Comparison of ENCODE assay signal across 36 cellular contexts in the genomic region with DNA sequence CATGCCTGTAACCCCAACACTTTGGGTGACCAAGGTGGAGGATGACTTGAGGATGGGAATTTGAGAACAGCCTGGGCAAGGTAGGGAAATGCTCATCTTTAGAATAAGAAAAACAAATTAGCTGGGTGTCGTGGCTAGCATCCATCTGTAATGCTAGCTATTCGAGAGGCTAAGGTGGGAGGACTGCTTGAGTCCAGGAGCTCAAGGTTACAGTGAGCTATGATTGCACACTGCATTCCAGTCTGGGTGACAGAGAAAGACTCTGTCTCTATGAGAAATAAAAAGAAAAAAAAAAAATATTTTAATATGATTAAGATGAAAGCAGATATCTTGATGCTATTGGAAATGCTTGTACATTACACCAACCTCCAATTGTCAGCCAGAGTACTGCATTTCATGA. TPM values are rescaled to one million over a fixed set of nuclear protein-coding genes. Genes with fewer than 3 reads are reported as not detected.
DNase-seq lines count a peak whose midpoint lies in the region; ATAC-seq, FAIRE-seq and TF ChIP-seq lines count a peak whose summit lies in the region.
"Had no signal": no experiment of that assay in that cellular context is flagged by ENCODE, and none has a peak within 500 bp of the region (broad histone marks: within the 10 kb centered on the region; RNA-seq: fewer than 3 reads in every experiment).

No MANE protein-coding gene starts in this region.

- H4K12ac ChIP-seq in trophoblast cell (ENCODE audit: low read depth, low read length) = no peak overlapping the region

- H3F3A ChIP-seq in PC-9 (ENCODE audit: insufficient read depth, low read depth) = peaks cover 25% of the 10 kb centered on the region

- DNase-seq in HepG2 (ENCODE audit: low spot score) (peak; percentile 29), right lobe of liver (no peak), PC-9 (peak in 1 of 2 experiments; percentile 25), mesothelial cell of epicardium (ENCODE audit: low spot score in 2 of 2, unreplicated experiment in 2 of 2) (no peak), trophoblast cell (no peak), COR-L47 (lab: John Stamatoyannopoulos, UW) (no peak)
- no peak for DNase-seq in naive thymus-derived CD8-positive, alpha-beta T cell
- DNase-seq in activated CD4-positive, alpha-beta T cell treated with anti-CD3 and anti-CD28 coated beads for 1 hour = no peak
- DNase-seq: 8988T; ACHN; AML-193; BE2C; C1 segment of cervical spinal cord; Caco-2; Calu3; CD4-positive, alpha-beta memory T cell; CD4-positive, alpha-beta T cell; CD4-positive, CD25-positive, alpha-beta regulatory T cell; CD8-positive, alpha-beta memory T cell; CD8-positive, alpha-beta T cell; DMS 273 treated with DMSO at 0.1 percent for 48 hours; DMS153; DMS53; DMS79; DMS79 treated with DMSO at 0.1 percent for 48 hours; DND-41; EL had no signal

- H3K27ac Mint-ChIP-seq in mesothelial cell of epicardium = peak overlapping the region; percentile 72
- H3K27ac Mint-ChIP-seq in naive thymus-derived CD8-positive, alpha-beta T cell = no peak overlapping the region
- H3K27ac Mint-ChIP-seq: B cell; CD14-positive monocyte; CD4-positive, alpha-beta memory T cell; CD4-positive, alpha-beta T cell; CD4-positive, CD25-positive, alpha-beta regulatory T cell; CD8-positive, alpha-beta T cell had no signal

- H4K20me1 ChIP-seq in HepG2 (ENCODE audit: insufficient read depth, low read length) = no peaks in the 10 kb centered on the region
- no peaks in the 10 kb centered on the region for H4K20me1 ChIP-seq in PC-9 (ENCODE audit: insufficient read depth)
- H4K20me1 ChIP-seq: BLaER1; BLaER1 treated with 17β-estradiol and CSF1 and Interleukin-3, amounts not matched to agents 10 nM and 100 nM had no signal

- peak overlapping the region; percentile 40 for H3K14ac ChIP-seq in trophoblast cell (ENCODE audit: low read length)

- no peak overlapping the region for H3K4me3 Mint-ChIP-seq in mesothelial cell of epicardium
- no peak overlapping the region for H3K4me3 Mint-ChIP-seq in naive thymus-derived CD8-positive, alpha-beta T cell
- H3K4me3 Mint-ChIP-seq: B cell; CD14-positive monocyte; CD4-positive, alpha-beta memory T cell; CD4-positive, alpha-beta T cell; CD4-positive, CD25-positive, alpha-beta regulatory T cell; CD8-positive, alpha-beta memory T cell; CD8-positive, alpha-beta T cell had no signal

- no peak overlapping the region for H4K8ac ChIP-seq in trophoblast cell (ENCODE audit: low read depth, low read length)

- CTCF ChIA-PET in HepG2 (lab: Yijun Ruan, JAX; ENCODE audit: low intra/inter-chr PET ratio, low total read pairs) (no interaction called here), PC-9 (lab: Charles Lee) (interaction anchor here (0.6 kb wide), 1 partner anchor 26 kb away, joined by 3 read pairs; no protein-coding TSS in a partner anchor)

- H3K4me1 ChIP-seq in HepG2 (ENCODE audit: insufficient read depth, low read length) (peaks cover 7% of the 10 kb centered on the region; the same call in 1 of the 2 replicates), right lobe of liver (no peaks in the 10 kb centered on the region), PC-9 (replicated peaks; ENCODE audit: insufficient read depth) (peaks cover 31% of the 10 kb centered on the region), trophoblast cell (ENCODE audit: control insufficient read depth in 1 of 2, insufficient read depth in 2 of 2, low read length in 2 of 2) (peaks cover 0 to 6% of the 10 kb centered on the region in 2 experiments)
- H3K4me1 ChIP-seq: A549; BE2C; BLaER1; BLaER1 treated with 17β-estradiol and CSF1 and Interleukin-3, amounts not matched to agents 10 nM and 100 nM had no signal

- H3K79me2 ChIP-seq in HepG2 (ENCODE audit: insufficient read depth, low read length) = no peaks in the 10 kb centered on the region
- no peaks in the 10 kb centered on the region for H3K79me2 ChIP-seq in PC-9 (ENCODE audit: low read depth)
- no peaks in the 10 kb centered on the region for H3K79me2 ChIP-seq in trophoblast cell (ENCODE audit: control insufficient read depth, insufficient read depth, low read length, poor library complexity)

- H3K4me3 ChIP-seq in HepG2 (replicated peaks in 1 of 3; ENCODE audit: insufficient read depth in 1 of 3, low read depth in 2 of 3, low read length in 3 of 3) (no peak overlapping the region), right lobe of liver (no peak overlapping the region), PC-9 (no peak overlapping the region), trophoblast cell (ENCODE audit: low read depth, low read length) (no peak overlapping the region)
- H3K4me3 ChIP-seq: A549; BLaER1; BLaER1 treated with 17β-estradiol and CSF1 and Interleukin-3, amounts not matched to agents 10 nM and 100 nM had no signal

- TF ChIP-seq CTCF in HepG2 (CRISPR knock-in tag; IDR thresholded peaks at IDR 0.05) = no peak
- TF ChIP-seq CTCF in right lobe of liver (IDR thresholded peaks at IDR 0.05) = no peak
- no peak for TF ChIP-seq CTCF in PC-9 (conservative IDR thresholded peaks at IDR 0.05)
- TF ChIP-seq CTCF in mesothelial cell of epicardium (IDR thresholded peaks at IDR 0.05; ENCODE audit: unreplicated experiment) = no peak

- no peaks in the 10 kb centered on the region for H3K27me3 Mint-ChIP-seq in mesothelial cell of epicardium (ENCODE audit: low read depth)
- H3K27me3 Mint-ChIP-seq in naive thymus-derived CD8-positive, alpha-beta T cell = peaks cover 0 to 23% (median 13%) of the 10 kb centered on the region in 5 donors

- in situ Hi-C loops in HepG2 (cut with HindIII; ENCODE audit: extremely low pct_ligation_motif_present, low pct_unique_long_range_greater_than_20kb) = no loop called here

- H3K79me1 ChIP-seq in trophoblast cell (ENCODE audit: low read length) = peaks cover 12% of the 10 kb centered on the region

- H3K23ac ChIP-seq in trophoblast cell (ENCODE audit: low read length) = no peak overlapping the region

- H2AFZ ChIP-seq in HepG2 (ENCODE audit: low read length) (no peak overlapping the region), PC-9 (no peak overlapping the region), trophoblast cell (ENCODE audit: insufficient read depth, low read length, poor library complexity) (no peak overlapping the region)

- peaks cover 60% of the 10 kb centered on the region for H3K4me1 Mint-ChIP-seq in mesothelial cell of epicardium
- peaks cover 0 to 8% (median 5%) of the 10 kb centered on the region in 4 donors for H3K4me1 Mint-ChIP-seq in naive thymus-derived CD8-positive, alpha-beta T cell
- H3K4me1 Mint-ChIP-seq: B cell; CD14-positive monocyte; CD4-positive, CD25-positive, alpha-beta regulatory T cell; CD8-positive, alpha-beta memory T cell had no signal

- ATAC-seq in HepG2 (peak; percentile 77), right lobe of liver (no peak)
- ATAC-seq in naive thymus-derived CD8-positive, alpha-beta T cell = no peak
- ATAC-seq: A549; CD8-positive, alpha-beta T cell had no signal

- H3K9me3 ChIP-seq in HepG2 (ENCODE audit: low read length) (no peaks in the 10 kb centered on the region), right lobe of liver (no peaks in the 10 kb centered on the region), PC-9 (ENCODE audit: insufficient read depth, low read depth) (peaks cover 4% of the 10 kb centered on the region; the same call in 1 of the 2 replicates), trophoblast cell (ENCODE audit: insufficient read depth, low read depth, low read length) (no peaks in the 10 kb centered on the region)
- H3K9me3 ChIP-seq: A549, BE2C, BLaER1, Caco-2 had no signal

- no peak for TF ChIP-seq RAD21 in HepG2 (CRISPR knock-in tag; IDR thresholded peaks at IDR 0.05)

- TF ChIP-seq EP300 in HepG2 (IDR thresholded peaks at IDR 0.05; ENCODE audit: low read depth in 2 of 2, low read length in 2 of 2) (no peak), HepG2 (CRISPR knock-in tag; IDR thresholded peaks at IDR 0.05; ENCODE audit: borderline replicate concordance) (no peak)

- H2BK5ac ChIP-seq in trophoblast cell (ENCODE audit: low read depth, low read length, poor library complexity) = peak overlapping the region; percentile 33

- peak overlapping the region; percentile 82 for H2AK5ac ChIP-seq in trophoblast cell (ENCODE audit: low read length)

- no peak overlapping the region for H3K18ac ChIP-seq in trophoblast cell (ENCODE audit: low read length)

- no peaks in the 10 kb centered on the region for H3K36me3 ChIP-seq in HepG2 (replicated peaks in 1 of 2; ENCODE audit: control insufficient read depth in 1 of 2, insufficient read depth in 2 of 2, low read length in 2 of 2)
- H3K36me3 ChIP-seq in right lobe of liver = no peaks in the 10 kb centered on the region
- no peaks in the 10 kb centered on the region for H3K36me3 ChIP-seq in PC-9 (ENCODE audit: low read depth)
- no peaks in the 10 kb centered on the region for H3K36me3 ChIP-seq in trophoblast cell (ENCODE audit: control insufficient read depth in 1 of 2, insufficient read depth in 2 of 2, low read length in 2 of 2)
- H3K36me3 ChIP-seq: BE2C; BLaER1; BLaER1 treated with 17β-estradiol and CSF1 and Interleukin-3, amounts not matched to agents 10 nM and 100 nM had no signal

- H3K4me2 ChIP-seq in HepG2 (ENCODE audit: low read depth, low read length) (no peak overlapping the region), PC-9 (no peak overlapping the region), trophoblast cell (ENCODE audit: low read length) (no peak overlapping the region)
- H3K4me2 ChIP-seq: A549; BLaER1; BLaER1 treated with 17β-estradiol and CSF1 and Interleukin-3, amounts not matched to agents 10 nM and 100 nM had no signal

- H3K9ac ChIP-seq in HepG2 (ENCODE audit: insufficient read depth, low read depth, low read length) = no peak overlapping the region
- H3K9ac ChIP-seq in trophoblast cell (ENCODE audit: low read length) = no peak overlapping the region
- H3K9ac ChIP-seq: BLaER1; BLaER1 treated with 17β-estradiol and CSF1 and Interleukin-3, amounts not matched to agents 10 nM and 100 nM had no signal

- no peak overlapping the region for H3K27ac ChIP-seq in HepG2 (ENCODE audit: extremely low read length, insufficient read depth, low read length)
- no peak overlapping the region for H3K27ac ChIP-seq in right lobe of liver
- peak overlapping the region; percentile 95 for H3K27ac ChIP-seq in PC-9
- H3K27ac ChIP-seq in trophoblast cell (ENCODE audit: low read depth, low read length) = no peak overlapping the region
- H3K27ac ChIP-seq: 22Rv1; A549; BLaER1; BLaER1 treated with 17β-estradiol and CSF1 and Interleukin-3, amounts not matched to agents 10 nM and 100 nM; C4-2B had no signal

- no peak for FAIRE-seq in HepG2 (lab: Jason Lieb, UNC)
- FAIRE-seq: A204.1, A549, D721Med had no signal

- no peaks in the 10 kb centered on the region for H3K36me3 Mint-ChIP-seq in mesothelial cell of epicardium
- H3K36me3 Mint-ChIP-seq in naive thymus-derived CD8-positive, alpha-beta T cell = no peaks in the 10 kb centered on the region
- H3K36me3 Mint-ChIP-seq: CD14-positive monocyte; CD4-positive, alpha-beta memory T cell; CD4-positive, CD25-positive, alpha-beta regulatory T cell; CD8-positive, alpha-beta T cell had no signal

- no peaks in the 10 kb centered on the region for H3K27me3 ChIP-seq in HepG2 (ENCODE audit: control insufficient read depth in 1 of 2, insufficient read depth in 2 of 2, low read length in 2 of 2)
- no peaks in the 10 kb centered on the region for H3K27me3 ChIP-seq in right lobe of liver
- no peaks in the 10 kb centered on the region for H3K27me3 ChIP-seq in PC-9 (ENCODE audit: insufficient read depth, low read depth)
- no peaks in the 10 kb centered on the region for H3K27me3 ChIP-seq in trophoblast cell (ENCODE audit: insufficient read depth, low read length)
- H3K27me3 ChIP-seq: BLaER1; BLaER1 treated with 17β-estradiol and CSF1 and Interleukin-3, amounts not matched to agents 10 nM and 100 nM had no signal

- H3K4ac ChIP-seq in trophoblast cell (ENCODE audit: low read depth, low read length) = no peak overlapping the region

- H4K91ac ChIP-seq in trophoblast cell (ENCODE audit: low read depth, low read length) = peak overlapping the region; percentile 70

- H2BK12ac ChIP-seq in trophoblast cell (ENCODE audit: low read length) = peak overlapping the region; percentile 65

- no TSS peak for BruUV-seq in HepG2 (replicated peaks; lab: Mats Ljungman, UMichigan)
- BruUV-seq in PC-9 (replicated peaks; lab: Mats Ljungman, UMichigan) = no TSS peak

- peaks cover 8% of the 10 kb centered on the region for H3K9me3 Mint-ChIP-seq in mesothelial cell of epicardium
- H3K9me3 Mint-ChIP-seq in naive thymus-derived CD8-positive, alpha-beta T cell = peaks cover 0 to 4% (median 0%) of the 10 kb centered on the region in 9 donors
- H3K9me3 Mint-ChIP-seq: CD4-positive, alpha-beta memory T cell; CD4-positive, alpha-beta T cell; CD8-positive, alpha-beta memory T cell; CD8-positive, alpha-beta T cell had no signal

- POLR2A ChIA-PET in HepG2 (lab: Yijun Ruan, JAX) (no interaction called here), PC-9 (lab: Charles Lee; ENCODE audit: unreplicated experiment) (interaction anchor here (0.7 kb wide), 1 partner anchor 43 kb away, joined by 5 read pairs; a partner anchor contains a TSS)
- POLR2A ChIA-PET in naive thymus-derived CD8-positive, alpha-beta T cell (lab: Charles Lee) = no interaction called here

- intact Hi-C loops in HepG2 (cut with micrococcal nuclease; ENCODE audit: unreplicated experiment) = loop anchor here (5.0 kb wide), 1 partner anchor 139 kb away; a partner anchor contains a TSS
- intact Hi-C loops in right lobe of liver (cut with DNase I) = no loop called here
- intact Hi-C loops in PC-9 (cut with micrococcal nuclease; ENCODE audit: unreplicated experiment) = no loop called here

- H2BK120ac ChIP-seq in trophoblast cell (ENCODE audit: insufficient read depth, low read length, poor library complexity) = peak overlapping the region; percentile 76

- H3K9me2 ChIP-seq in PC-9 (ENCODE audit: insufficient read depth) = 0 out of 2 replicates have a peak, but pooled peaks cover 5% of the 10 kb centered on the region

- WGBS in HepG2 (ENCODE audit: low lambda C conversion rate) = 0% methylated on average over 2 of the region's 2 CpGs
- WGBS in right lobe of liver (ENCODE audit: insufficient coverage, low coverage, low lambda C conversion rate, missing lambda C conversion rate) = 74% methylated on average over 2 of the region's 2 CpGs
- WGBS in trophoblast cell (ENCODE audit: extremely low coverage, insufficient coverage, insufficient read length) = no CpG with 5 or more reads among the region's 2 CpGs

- TF ChIP-seq POLR2A in HepG2 (IDR thresholded peaks at IDR 0.05; ENCODE audit: insufficient read depth in 1 of 2, low read depth in 2 of 2, low read length in 2 of 2) = no peak
- no peak for TF ChIP-seq POLR2A in right lobe of liver (IDR thresholded peaks at IDR 0.05)

RNA-seq across cellular contexts. Expression of a gene that starts 28.6 kb away (rescaled TPM):
- total RNA-seq in HepG2 (2016; rRNA removed; fragmentation: Illumina TruSeq; extraction: Trizol) (32.0 and 39.5 TPM in 2 replicates), right lobe of liver (10 to 100 TPM in 4 of 6 experiments, 1 to 10 TPM in 2; 7.4 to 13.6 (median 11.3) TPM), PC-9 (2021) (26.4 and 32.6 TPM in 2 replicates), mesothelial cell of epicardium (31.2 to 38.5 TPM (median 37.8 TPM) in 3 replicates)
- 13.9 and 14.1 TPM in 2 replicates for total RNA-seq in HepG2 (2016; cell fraction: cytosol; rRNA removed; fragmentation: Illumina TruSeq; extraction: Trizol; ENCODE audit: low read depth)
- total RNA-seq in HepG2 (2016; cell fraction: insoluble cytoplasmic fraction; rRNA removed; fragmentation: Illumina TruSeq; extraction: Trizol) = 30.8 and 44.2 TPM in 2 replicates
- total RNA-seq in HepG2 (2016; cell fraction: membrane; rRNA removed; fragmentation: Illumina TruSeq; extraction: Trizol) = 11.5 and 13.0 TPM in 2 replicates
- total RNA-seq in HepG2 (2016; cell fraction: nucleus; rRNA removed; fragmentation: Illumina TruSeq; extraction: Trizol) = 34.9 and 40.5 TPM in 2 replicates
- 14.8 and 17.0 TPM in 2 replicates for polyA plus RNA-seq in HepG2 (2011; rRNA removed)
- polyA plus RNA-seq in HepG2 (2011; cell fraction: cytosol; rRNA removed) = 12.9 and 16.8 TPM in 2 replicates
- polyA plus RNA-seq in HepG2 (2011; cell fraction: nucleus; rRNA removed) = 8.6 and 10.4 TPM in 2 replicates
- 16.1 and 18.0 TPM in 2 replicates for polyA plus RNA-seq in HepG2 (2012)
- polyA plus RNA-seq in HepG2 (2016; cell fraction: cytosol; fragmentation: Illumina TruSeq; extraction: Trizol; ENCODE audit: low read depth) = 3.0 and 3.8 TPM in 2 replicates
- polyA plus RNA-seq in HepG2 (2016; cell fraction: insoluble cytoplasmic fraction; fragmentation: Illumina TruSeq; extraction: Trizol; ENCODE audit: low read depth) = 36.3 and 43.6 TPM in 2 replicates
- polyA plus RNA-seq in HepG2 (2016; cell fraction: membrane; fragmentation: Illumina TruSeq; extraction: Trizol; ENCODE audit: low read depth) = 4.9 and 7.2 TPM in 2 replicates
- polyA plus RNA-seq in HepG2 (2016; cell fraction: nucleus; fragmentation: Illumina TruSeq; extraction: Trizol; ENCODE audit: insufficient read depth, low read depth) = 25.3 and 25.9 TPM in 2 replicates
- polyA minus RNA-seq in HepG2 (2011; rRNA and poly(A)+ RNA removed; ENCODE audit: low replicate concordance) = 24.0 and 24.2 TPM in 2 replicates
- 10.8 and 11.6 TPM in 2 replicates for polyA minus RNA-seq in HepG2 (2011; cell fraction: cytosol; rRNA and poly(A)+ RNA removed)
- polyA minus RNA-seq in HepG2 (2011; cell fraction: nucleus; rRNA and poly(A)+ RNA removed) = 38.8 and 40.5 TPM in 2 replicates
- 25.7 and 27.8 TPM in 2 replicates for polyA plus RNA-seq in trophoblast cell (2013)
- 10 to 100 TPM; 21.1 to 26.3 TPM for total RNA-seq in naive thymus-derived CD8-positive, alpha-beta T cell
- polyA plus RNA-seq in naive thymus-derived CD8-positive, alpha-beta T cell = 10 to 100 TPM; 13.1 to 15.9 (median 15.2) TPM

RNA-seq across cellular contexts. Expression of a gene that starts 42.7 kb away (rescaled TPM):
- total RNA-seq in HepG2 (2016; rRNA removed; fragmentation: Illumina TruSeq; extraction: Trizol) (0.02 and 0.15 TPM in 2 replicates), right lobe of liver (10 to 100 TPM in 3 of 6 experiments, 1 to 10 TPM in 3; 8.3 to 12.4 (median 10.2) TPM), PC-9 (2021) (23.3 and 36.3 TPM in 2 replicates), mesothelial cell of epicardium (27.2 to 30.5 TPM (median 28.2 TPM) in 3 replicates)
- not detected in 2 replicates for total RNA-seq in HepG2 (2016; cell fraction: cytosol; rRNA removed; fragmentation: Illumina TruSeq; extraction: Trizol; ENCODE audit: low read depth)
- total RNA-seq in HepG2 (2016; cell fraction: insoluble cytoplasmic fraction; rRNA removed; fragmentation: Illumina TruSeq; extraction: Trizol) = 0.04 TPM in 1 of 2 replicates, not detected in the other
- total RNA-seq in HepG2 (2016; cell fraction: membrane; rRNA removed; fragmentation: Illumina TruSeq; extraction: Trizol) = not detected in 2 replicates
- not detected in 2 replicates for total RNA-seq in HepG2 (2016; cell fraction: nucleus; rRNA removed; fragmentation: Illumina TruSeq; extraction: Trizol)
- polyA plus RNA-seq in HepG2 (2011; rRNA removed) = under 0.01 TPM in 1 of 2 replicates, not detected in the other
- 0.01 TPM in 2 replicates for polyA plus RNA-seq in HepG2 (2011; cell fraction: cytosol; rRNA removed)
- 0.02 and 0.05 TPM in 2 replicates for polyA plus RNA-seq in HepG2 (2011; cell fraction: nucleus; rRNA removed)
- polyA plus RNA-seq in HepG2 (2012) = 0.01 TPM in 1 of 2 replicates, not detected in the other
- not detected in 2 replicates for polyA plus RNA-seq in HepG2 (2016; cell fraction: cytosol; fragmentation: Illumina TruSeq; extraction: Trizol; ENCODE audit: low read depth)
- polyA plus RNA-seq in HepG2 (2016; cell fraction: insoluble cytoplasmic fraction; fragmentation: Illumina TruSeq; extraction: Trizol; ENCODE audit: low read depth) = not detected in 2 replicates
- polyA plus RNA-seq in HepG2 (2016; cell fraction: membrane; fragmentation: Illumina TruSeq; extraction: Trizol; ENCODE audit: low read depth) = not detected in 2 replicates
- not detected in 2 replicates for polyA plus RNA-seq in HepG2 (2016; cell fraction: nucleus; fragmentation: Illumina TruSeq; extraction: Trizol; ENCODE audit: insufficient read depth, low read depth)
- polyA minus RNA-seq in HepG2 (2011; rRNA and poly(A)+ RNA removed; ENCODE audit: low replicate concordance) = 4.4 TPM in 1 of 2 replicates, not detected in the other
- polyA minus RNA-seq in HepG2 (2011; cell fraction: cytosol; rRNA and poly(A)+ RNA removed) = not detected in 2 replicates
- polyA minus RNA-seq in HepG2 (2011; cell fraction: nucleus; rRNA and poly(A)+ RNA removed) = 0.12 TPM in 1 of 2 replicates, not detected in the other
- 15.8 and 16.3 TPM in 2 replicates for polyA plus RNA-seq in trophoblast cell (2013)
- 1 to 10 TPM; 8.6 to 8.7 TPM for total RNA-seq in naive thymus-derived CD8-positive, alpha-beta T cell
- 1 to 10 TPM in 2 of 3 donors, under 1 TPM in 1; 0.82 to 2.3 (median 1.9) TPM for polyA plus RNA-seq in naive thymus-derived CD8-positive, alpha-beta T cell
